Comparison of ENCODE assay signal across 13 cellular contexts in the genomic region with DNA sequence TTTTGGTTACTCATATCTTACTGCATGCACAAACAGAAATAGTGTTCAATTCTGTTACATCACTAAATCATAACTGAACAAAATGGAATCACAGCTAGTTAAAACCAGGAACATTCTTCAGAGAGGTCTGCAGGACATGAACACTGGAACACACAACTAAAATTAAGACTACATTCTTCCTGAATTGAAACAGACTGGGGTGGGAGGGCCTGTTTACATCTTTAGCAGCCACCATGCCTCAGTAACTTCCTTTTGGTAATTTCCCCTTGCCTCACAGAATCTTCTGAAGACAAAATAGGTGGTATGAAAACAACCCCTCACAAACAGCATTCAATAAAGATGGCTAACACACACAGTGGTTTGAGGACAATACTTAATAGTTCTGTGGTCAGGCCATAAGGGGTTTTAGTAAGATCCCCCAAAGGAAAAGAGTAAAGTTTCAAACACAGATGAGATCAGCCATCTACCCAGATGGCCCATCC. TPM values are rescaled to one million over a fixed set of nuclear protein-coding genes. Genes with fewer than 3 reads are reported as not detected.
DNase-seq lines count a peak whose midpoint lies in the region; ATAC-seq, FAIRE-seq and TF ChIP-seq lines count a peak whose summit lies in the region.
"Had no signal": no experiment of that assay in that cellular context is flagged by ENCODE, and none has a peak within 500 bp of the region (broad histone marks: within the 10 kb centered on the region; RNA-seq: fewer than 3 reads in every experiment).

No MANE protein-coding gene starts in this region.

- SMC1A ChIA-PET in GM12878 (lab: Charles Lee; ENCODE audit: uncharacterized antibody, unreplicated experiment): interaction anchor here (0.6 to 3.2 kb wide), 4 partner anchors 15 to 182 kb away, joined by 3 to 13 read pairs (median 4); no protein-coding TSS in a partner anchor

- H3K9me3 ChIP-seq in GM12878 (replicated peaks; ENCODE audit: control insufficient read depth, insufficient read depth, low read length): no peaks in the 10 kb centered on the region
- H3K9me3 ChIP-seq: tibial artery had no signal

- H3K9ac ChIP-seq in GM12878 (ENCODE audit: control insufficient read depth, insufficient read depth, low read length): no peak overlapping the region

- H3K9me3 Mint-ChIP-seq in activated CD4-positive, alpha-beta T cell treated with anti-CD3 and anti-CD28 coated beads, Interleukin-2, amount 10 ng/mL, durations not matched to agents 7 days and 5 days: no peaks in the 10 kb centered on the region
- H3K9me3 Mint-ChIP-seq in stimulated activated memory B cell treated with anti-CD40 and anti-IgM and Interleukin-4, amounts not matched to agents 10 μg/mL and 1 μg/mL and 100 μg/mL, for 72 hours: no peaks in the 10 kb centered on the region

- H3K36me3 Mint-ChIP-seq in activated CD4-positive, alpha-beta T cell treated with anti-CD3 and anti-CD28 coated beads, Interleukin-2, amount 10 ng/mL, durations not matched to agents 7 days and 5 days (ENCODE audit: low read depth): peaks cover 80% of the 10 kb centered on the region
- H3K36me3 Mint-ChIP-seq in stimulated activated memory B cell treated with anti-CD40 and anti-IgM and Interleukin-4, amounts not matched to agents 10 μg/mL and 1 μg/mL and 100 μg/mL, for 72 hours: peaks cover 60% of the 10 kb centered on the region

- TF ChIP-seq CTCF in GM12878 (IDR thresholded peaks at IDR 0.05 in 2 of 3, conservative IDR thresholded peaks at IDR 0.05 in 1 of 3; ENCODE audit: control insufficient read depth in 2 of 3, extremely low read depth in 1 of 3, insufficient read depth in 1 of 3, low read depth in 3 of 3, low read length in 3 of 3): no peak

- RAD21 ChIA-PET in GM12878 (lab: Charles Lee; ENCODE audit: unreplicated experiment): interaction anchor here (1.4 kb wide), 1 partner anchor 35 kb away, joined by 3 read pairs; no protein-coding TSS in a partner anchor

- TF ChIP-seq POLR2A in GM12878 (IDR thresholded peaks at IDR 0.05; ENCODE audit: low read depth, low read length): no peak

- peak overlapping the region; percentile 77 for H3K27ac ChIP-seq in GM12878 (ENCODE audit: control insufficient read depth, insufficient read depth)
- H3K27ac ChIP-seq: tibial artery had no signal

- TF ChIP-seq RAD21 in GM12878 (IDR thresholded peaks at IDR 0.05; ENCODE audit: insufficient read depth, low read depth, low read length): no peak

- no peaks in the 10 kb centered on the region for H4K20me1 ChIP-seq in GM12878 (ENCODE audit: control insufficient read depth, insufficient read depth)

- CTCF ChIA-PET in activated CD4-positive, alpha-beta T cell treated with anti-CD3 and anti-CD28 coated beads, Interleukin-2, amount 10 ng/mL, durations not matched to agents 7 days and 5 days (lab: Charles Lee): interaction anchor here (0.9 to 1.7 kb wide), 2 partner anchors 22 kb away, joined by 4 to 6 read pairs; no protein-coding TSS in a partner anchor
- CTCF ChIA-PET in GM12878 (lab: Yijun Ruan, JAX): interaction anchor here (0.7 to 1.0 kb wide), 3 partner anchors 10 to 199 kb away, joined by 3 read pairs; no protein-coding TSS in a partner anchor

- peak overlapping the region; percentile 82 for H3K27ac Mint-ChIP-seq in activated CD4-positive, alpha-beta T cell treated with anti-CD3 and anti-CD28 coated beads, Interleukin-2, amount 10 ng/mL, durations not matched to agents 7 days and 5 days
- H3K27ac Mint-ChIP-seq in stimulated activated memory B cell treated with anti-CD40 and anti-IgM and Interleukin-4, amounts not matched to agents 10 μg/mL and 1 μg/mL and 100 μg/mL, for 72 hours: peak overlapping the region; percentile 99

- H3K27me3 ChIP-seq in GM12878 (replicated peaks in 1 of 2; ENCODE audit: control insufficient read depth in 2 of 2, insufficient read depth in 2 of 2, low read length in 1 of 2): no peaks in the 10 kb centered on the region
- H3K27me3 ChIP-seq: tibial artery had no signal

- in situ Hi-C loops in GM12878 (cut with MboI): loop anchor here (25.0 kb wide), 1 partner anchor 999 kb away; the partner anchor contains the start of genes BFAR and PARN

- peaks cover 68% of the 10 kb centered on the region for H3K4me1 Mint-ChIP-seq in activated CD4-positive, alpha-beta T cell treated with anti-CD3 and anti-CD28 coated beads, Interleukin-2, amount 10 ng/mL, durations not matched to agents 7 days and 5 days
- peaks cover 95% of the 10 kb centered on the region for H3K4me1 Mint-ChIP-seq in stimulated activated memory B cell treated with anti-CD40 and anti-IgM and Interleukin-4, amounts not matched to agents 10 μg/mL and 1 μg/mL and 100 μg/mL, for 72 hours

- POLR2A ChIA-PET in activated CD4-positive, alpha-beta T cell treated with anti-CD3 and anti-CD28 coated beads, Interleukin-2, amount 10 ng/mL, durations not matched to agents 7 days and 5 days (lab: Charles Lee): interaction anchor here (0.9 kb wide), 1 partner anchor 13 kb away, joined by 5 read pairs; no protein-coding TSS in a partner anchor
- POLR2A ChIA-PET in GM12878 (lab: Charles Lee): interaction anchor here (1.0 to 1.6 kb wide), 2 partner anchors 9 to 46 kb away, joined by 4 to 5 read pairs; no protein-coding TSS in a partner anchor

- TF ChIP-seq EP300 in GM12878 (IDR thresholded peaks at IDR 0.05; ENCODE audit: borderline replicate concordance in 1 of 2, control insufficient read depth in 1 of 2, low read depth in 2 of 2, low read length in 2 of 2): peak in 1 of 2 experiments; percentile 31; a peak in 1 of 4 replicates

- peaks cover 6 to 25% of the 10 kb centered on the region in 2 experiments for H3K36me3 ChIP-seq in GM12878 (ENCODE audit: control insufficient read depth in 2 of 2, insufficient read depth in 2 of 2, low read length in 1 of 2)

- BruUV-seq in GM12878 (replicated peaks; lab: Mats Ljungman, UMichigan): no TSS peak

- FAIRE-seq in GM12878 (lab: Jason Lieb, UNC): no peak

- H3K79me2 ChIP-seq in GM12878 (ENCODE audit: control insufficient read depth, insufficient read depth, low read length): peaks cover 35% of the 10 kb centered on the region

- H2AFZ ChIP-seq in GM12878 (ENCODE audit: control insufficient read depth, low read depth, low read length): no peak overlapping the region

- H3K27me3 Mint-ChIP-seq in activated CD4-positive, alpha-beta T cell treated with anti-CD3 and anti-CD28 coated beads, Interleukin-2, amount 10 ng/mL, durations not matched to agents 7 days and 5 days: no peaks in the 10 kb centered on the region
- H3K27me3 Mint-ChIP-seq in stimulated activated memory B cell treated with anti-CD40 and anti-IgM and Interleukin-4, amounts not matched to agents 10 μg/mL and 1 μg/mL and 100 μg/mL, for 72 hours: no peaks in the 10 kb centered on the region

- peak overlapping the region; percentile 25 for H3K4me3 Mint-ChIP-seq in activated CD4-positive, alpha-beta T cell treated with anti-CD3 and anti-CD28 coated beads, Interleukin-2, amount 10 ng/mL, durations not matched to agents 7 days and 5 days
- peak overlapping the region; percentile 69 for H3K4me3 Mint-ChIP-seq in stimulated activated memory B cell treated with anti-CD40 and anti-IgM and Interleukin-4, amounts not matched to agents 10 μg/mL and 1 μg/mL and 100 μg/mL, for 72 hours

- H3K4me1 ChIP-seq in GM12878 (ENCODE audit: control insufficient read depth, insufficient read depth, low read length): peaks cover 41% of the 10 kb centered on the region

- peak overlapping the region; percentile 16; the same call in 1 of the 2 replicates for H3K4me3 ChIP-seq in GM12878
- H3K4me3 ChIP-seq: tibial artery had no signal

- DNase-seq in activated CD4-positive, alpha-beta T cell treated with anti-CD3 and anti-CD28 coated beads, Interleukin-2, amount 10 ng/mL, durations not matched to agents 7 days and 5 days: peak; percentile 22
- no peak for DNase-seq in activated CD4-positive, alpha-beta T cell treated with anti-CD3 and anti-CD28 coated beads for 1 hour
- DNase-seq in GM12878 (ENCODE audit: low read depth, low spot score) (no peak), DMS114 treated with DMSO at 0.1 percent for 48 hours (lab: John Stamatoyannopoulos, UW; ENCODE audit: unreplicated experiment) (no peak)
- DNase-seq in stimulated activated CD8-positive, alpha-beta memory T cell treated with anti-CD3 and anti-CD28 coated beads, Interleukin-4, amount 100 ng/mL, for 48 hours: no peak
- DNase-seq: activated gamma-delta T cell, NCI-H1105, NCI-H526 treated with DMSO at 0.1 percent for 48 hours, Right ventricle myocardium superior, tibial artery had no signal

- intact Hi-C loops in GM12878 (cut with micrococcal nuclease; ENCODE audit: unreplicated experiment): no loop called here

- H3K4me2 ChIP-seq in GM12878 (ENCODE audit: control insufficient read depth, insufficient read depth): peak overlapping the region; percentile 72

- ATAC-seq in HG03565 (IDR thresholded peaks at IDR 0.05; ENCODE audit: unreplicated experiment) (peak; percentile 28), GM12878 (peak; percentile 62), HG03439 (IDR thresholded peaks at IDR 0.05; ENCODE audit: unreplicated experiment) (no peak)
- peak; percentile 78 for ATAC-seq in stimulated activated memory B cell treated with anti-CD40 and anti-IgM and Interleukin-4, amounts not matched to agents 10 μg/mL and 1 μg/mL and 100 μg/mL, for 72 hours

RNA-seq across cellular contexts. Expression of gene MARF1, which starts 6.5 kb away (rescaled TPM):
- 100 to 1,000 TPM in 1 of 2 experiments, 10 to 100 TPM in 1; 79.9 to 101 TPM for total RNA-seq in activated CD4-positive, alpha-beta T cell treated with anti-CD3 and anti-CD28 coated beads, Interleukin-2, amount 10 ng/mL, durations not matched to agents 7 days and 5 days
- 164 and 178 TPM in 2 replicates for total RNA-seq in GM12878 (2013; cell fraction: nucleolus; rRNA removed)
- total RNA-seq in GM12878 (2014; rRNA removed) (11.7 and 13.8 TPM in 2 replicates), GM12878 (2014; rRNA removed; fragmentation: Illumina TruSeq; extraction: Trizol) (13.0 and 13.5 TPM in 2 replicates), GM12878 (2021) (40.1 and 41.6 TPM in 2 replicates)
- 21.0 TPM for polyA plus RNA-seq in GM12878 (2011; ENCODE audit: low read depth)
- polyA plus RNA-seq in GM12878 (2011; rRNA removed) (21.4 and 24.1 TPM in 2 replicates), GM12878 (2014; fragmentation: Illumina TruSeq; extraction: Trizol) (23.8 and 27.7 TPM in 2 replicates), GM12878 (2014; fragmentation: Nextera tagmentation; extraction: Ambion mirVana) (1 to 10 TPM; 4.5 to 5.9 TPM), GM12878 (2014; rRNA removed) (19.1 and 20.7 TPM in 2 replicates), GM12878 (2016; fragmentation: Nextera tagmentation; extraction: Ambion mirVana) (10 to 100 TPM; 13.4 to 14.3 TPM)
- polyA plus RNA-seq in GM12878 (2011; cell fraction: cytosol; rRNA removed): 13.3 and 19.5 TPM in 2 replicates
- 75.8 and 83.5 TPM in 2 replicates for polyA plus RNA-seq in GM12878 (2011; cell fraction: nucleus; rRNA removed)
- polyA plus RNA-seq in GM12878 (2012): 19.9 and 20.7 TPM in 2 replicates
- polyA minus RNA-seq in GM12878 (2011; rRNA and poly(A)+ RNA removed): 27.6 and 60.3 TPM in 2 replicates
- polyA minus RNA-seq in GM12878 (2011; cell fraction: cytosol; rRNA and poly(A)+ RNA removed): 13.4 and 13.9 TPM in 2 replicates
- polyA minus RNA-seq in GM12878 (2011; cell fraction: nucleus; rRNA and poly(A)+ RNA removed): 34.2 and 47.5 TPM in 2 replicates

RNA-seq across cellular contexts. Expression of gene NDE1, which starts 13.6 kb away (rescaled TPM):
- 100 to 1,000 TPM; 144 to 147 TPM for total RNA-seq in activated CD4-positive, alpha-beta T cell treated with anti-CD3 and anti-CD28 coated beads, Interleukin-2, amount 10 ng/mL, durations not matched to agents 7 days and 5 days
- 114 and 115 TPM in 2 replicates for total RNA-seq in GM12878 (2013; cell fraction: nucleolus; rRNA removed)
- total RNA-seq in GM12878 (2014; rRNA removed): 68.4 and 73.1 TPM in 2 replicates
- total RNA-seq in GM12878 (2014; rRNA removed; fragmentation: Illumina TruSeq; extraction: Trizol): 89.0 and 92.8 TPM in 2 replicates
- total RNA-seq in GM12878 (2021): 148 and 156 TPM in 2 replicates
- polyA plus RNA-seq in GM12878 (2011; ENCODE audit: low read depth): 32.2 TPM
- 47.9 and 51.1 TPM in 2 replicates for polyA plus RNA-seq in GM12878 (2011; rRNA removed)
- polyA plus RNA-seq in GM12878 (2011; cell fraction: cytosol; rRNA removed): 62.1 and 78.8 TPM in 2 replicates
- 34.2 and 47.9 TPM in 2 replicates for polyA plus RNA-seq in GM12878 (2011; cell fraction: nucleus; rRNA removed)
- polyA plus RNA-seq in GM12878 (2012): 51.2 and 74.8 TPM in 2 replicates
- 105 and 106 TPM in 2 replicates for polyA plus RNA-seq in GM12878 (2014; fragmentation: Illumina TruSeq; extraction: Trizol)
- polyA plus RNA-seq in GM12878 (2014; fragmentation: Nextera tagmentation; extraction: Ambion mirVana): 1 to 10 TPM; 5.7 to 7.4 TPM
- polyA plus RNA-seq in GM12878 (2014; rRNA removed): 82.8 and 92.7 TPM in 2 replicates
- polyA plus RNA-seq in GM12878 (2016; fragmentation: Nextera tagmentation; extraction: Ambion mirVana): 100 to 1,000 TPM in 1 of 2 experiments, 10 to 100 TPM in 1; 94.6 to 110 TPM
- polyA minus RNA-seq in GM12878 (2011; rRNA and poly(A)+ RNA removed): 39.5 and 59.3 TPM in 2 replicates
- polyA minus RNA-seq in GM12878 (2011; cell fraction: cytosol; rRNA and poly(A)+ RNA removed): 40.0 and 49.7 TPM in 2 replicates
- polyA minus RNA-seq in GM12878 (2011; cell fraction: nucleus; rRNA and poly(A)+ RNA removed): 20.6 and 44.3 TPM in 2 replicates
